In the genomic region with DNA sequence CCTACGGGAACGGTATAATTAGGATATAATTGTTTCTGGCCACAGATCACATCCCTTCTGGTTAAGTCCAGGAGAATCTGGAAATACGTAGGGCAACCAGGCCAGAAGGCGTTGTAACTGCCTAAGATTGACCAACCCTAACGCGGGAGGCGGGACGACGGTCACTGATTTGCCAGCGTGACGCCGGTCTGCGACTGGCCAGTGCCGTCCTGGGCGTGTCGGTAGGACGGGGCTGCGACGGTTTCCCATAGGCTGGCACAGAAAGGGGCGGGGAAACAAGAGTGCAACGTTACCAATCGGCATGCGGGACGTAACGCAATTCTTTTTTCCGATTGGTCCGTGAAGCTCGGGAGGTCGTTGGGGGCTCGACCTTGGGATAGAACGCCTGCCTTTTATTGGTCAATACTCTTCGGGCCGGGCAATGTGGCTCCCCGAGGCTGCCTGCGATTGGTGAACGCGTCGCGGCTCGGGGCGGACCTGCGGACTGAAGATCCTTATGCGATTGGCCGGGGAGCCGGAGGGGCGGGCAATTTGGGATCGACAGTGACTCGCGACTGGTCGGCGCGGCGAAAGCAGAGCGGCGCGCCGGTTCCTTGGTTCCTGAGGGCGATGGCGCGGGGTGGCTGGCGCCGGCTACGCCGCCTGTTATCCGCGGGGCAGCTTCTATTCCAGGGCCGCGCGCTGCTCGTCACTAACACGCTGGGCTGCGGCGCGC, we compare ENCODE assay signal across 8 cellular contexts. TPM values are rescaled to one million over a fixed set of nuclear protein-coding genes. Genes with fewer than 3 reads are reported as not detected.
DNase-seq lines count a peak whose midpoint lies in the region; FAIRE-seq and TF ChIP-seq lines count a peak whose summit lies in the region.

A gene (plus strand): TSS at position 546 of the 715 bp plus-strand sequence. CDS start 64 bp downstream, at position 610.

- no peak within 1 kb of the TSS for H3K14ac ChIP-seq in neuronal stem cell (ENCODE audit: low read length)

- peak within 1 kb of the TSS; percentile 86 for H2AFZ ChIP-seq in neuronal stem cell (ENCODE audit: low read length)

- peak within 1 kb of the TSS; percentile 95 for H3K27ac Mint-ChIP-seq in activated naive CD4-positive, alpha-beta T cell treated with anti-CD3 and anti-CD28 coated beads, Interleukin-2, amount 10 ng/mL, durations not matched to agents 7 days and 5 days

- H3K4me1 ChIP-seq in neuronal stem cell (ENCODE audit: control insufficient read depth in 2 of 2, insufficient read depth in 1 of 2, low read depth in 1 of 2, low read length in 2 of 2) = peaks cover 7 to 14% of the 10 kb centered on the region in 2 donors

- no peak within 1 kb of the TSS for H2BK12ac ChIP-seq in neuronal stem cell (ENCODE audit: low read length)

- peaks cover 8 to 20% of the 10 kb centered on the region in 2 donors for H3K36me3 ChIP-seq in neuronal stem cell (replicated peaks in 1 of 2; ENCODE audit: control insufficient read depth in 2 of 2, insufficient read depth in 2 of 2, low read length in 2 of 2)

- no peaks in the 10 kb centered on the region for H3K9me3 ChIP-seq in neuronal stem cell (replicated peaks in 1 of 2; ENCODE audit: control insufficient read depth in 2 of 2, insufficient read depth in 1 of 2, low read depth in 1 of 2, low read length in 2 of 2)

- H3K9me3 Mint-ChIP-seq in activated naive CD4-positive, alpha-beta T cell treated with anti-CD3 and anti-CD28 coated beads, Interleukin-2, amount 10 ng/mL, durations not matched to agents 7 days and 5 days = no peaks in the 10 kb centered on the region

- H2AK5ac ChIP-seq in neuronal stem cell (ENCODE audit: low read depth, low read length) = peak within 1 kb of the TSS; percentile 40

- H2BK15ac ChIP-seq in neuronal stem cell (ENCODE audit: low read length) = peak within 1 kb of the TSS; percentile 89

- CTCF ChIA-PET in activated naive CD4-positive, alpha-beta T cell treated with anti-CD3 and anti-CD28 coated beads, Interleukin-2, amount 10 ng/mL, durations not matched to agents 7 days and 5 days (lab: Charles Lee) = interaction anchor here (0.6 to 1.7 kb wide), 8 partner anchors 13 to 261 kb away, joined by 3 to 5 read pairs (median 3); a partner anchor contains a TSS

- H2BK5ac ChIP-seq in neuronal stem cell (ENCODE audit: low read length) = no peak within 1 kb of the TSS

- H3K4me1 Mint-ChIP-seq in activated naive CD4-positive, alpha-beta T cell treated with anti-CD3 and anti-CD28 coated beads, Interleukin-2, amount 10 ng/mL, durations not matched to agents 7 days and 5 days = peaks cover 28% of the 10 kb centered on the region

- peak within 1 kb of the TSS; percentile 61 for H2BK120ac ChIP-seq in neuronal stem cell (ENCODE audit: low read depth, low read length)

- no peaks in the 10 kb centered on the region for H3K27me3 Mint-ChIP-seq in activated naive CD4-positive, alpha-beta T cell treated with anti-CD3 and anti-CD28 coated beads, Interleukin-2, amount 10 ng/mL, durations not matched to agents 7 days and 5 days

- peak within 1 kb of the TSS; percentile 79 for H3K4me3 Mint-ChIP-seq in activated naive CD4-positive, alpha-beta T cell treated with anti-CD3 and anti-CD28 coated beads, Interleukin-2, amount 10 ng/mL, durations not matched to agents 7 days and 5 days

- H3K4ac ChIP-seq in neuronal stem cell (ENCODE audit: low read length) = no peak within 1 kb of the TSS

- H4K8ac ChIP-seq in neuronal stem cell (ENCODE audit: low read depth, low read length) = no peak within 1 kb of the TSS

- H3K18ac ChIP-seq in neuronal stem cell (ENCODE audit: low read length) = peak within 1 kb of the TSS; percentile 90

- peak; percentile 99 for FAIRE-seq in frontal cortex (lab: Jason Lieb, UNC)

- H3K4me2 ChIP-seq in neuronal stem cell (ENCODE audit: insufficient read depth, low read length, poor library complexity, severe bottlenecking) = peak within 1 kb of the TSS; percentile 66

- no peaks in the 10 kb centered on the region for H3K27me3 ChIP-seq in neuronal stem cell (ENCODE audit: control insufficient read depth in 3 of 3, insufficient read depth in 3 of 3, low read depth in 1 of 3, low read length in 3 of 3)

- peak within 1 kb of the TSS; percentile 54 for H3K27ac ChIP-seq in neuronal stem cell (replicated peaks; ENCODE audit: low read length)

- WGBS in neuronal stem cell (ENCODE audit: extremely low coverage in 2 of 2, insufficient read length in 2 of 2, insufficient replicate concordance in 1 of 2), 2 donors = no CpG with 5 or more reads among the region's 74 CpGs

- H4K91ac ChIP-seq in neuronal stem cell (ENCODE audit: low read depth, low read length, poor library complexity) = no peak within 1 kb of the TSS

- H3K23ac ChIP-seq in neuronal stem cell (ENCODE audit: low read depth, low read length, poor library complexity) = peak within 1 kb of the TSS; percentile 27

- H3K4me3 ChIP-seq in HFF-Myc (replicated peaks; ENCODE audit: low read depth, low read length) (peak within 1 kb of the TSS; percentile 84), neuronal stem cell (ENCODE audit: low read length in 2 of 2) (peak within 1 kb of the TSS; percentile 75 to 94)

- peak; percentile 99 for DNase-seq in GF-D8 (lab: John Stamatoyannopoulos, UW)
- peak; percentile 100 for DNase-seq in HFF-Myc (ENCODE audit: extremely low read depth, low read depth)
- DNase-seq in NAMALWA (ENCODE audit: low spot score) = peak; percentile 100
- DNase-seq in SK-N-DZ (ENCODE audit: low spot score) = peak; percentile 99
- DNase-seq in activated naive CD4-positive, alpha-beta T cell treated with anti-CD3 and anti-CD28 coated beads, Interleukin-2, amount 10 ng/mL, durations not matched to agents 7 days and 5 days = peak; percentile 99
- DNase-seq in frontal cortex (ENCODE audit: low spot score in 2 of 2) = peak; percentile 92 to 93
- peak; percentile 99 for DNase-seq in neuronal stem cell (ENCODE audit: low spot score)

- H3K9ac ChIP-seq in neuronal stem cell (ENCODE audit: low read depth, low read length, poor library complexity) = peak within 1 kb of the TSS; percentile 98

- no peaks in the 10 kb centered on the region for H3K79me1 ChIP-seq in neuronal stem cell (ENCODE audit: low read depth, low read length)

- peaks cover under 1% of the 10 kb centered on the region for H3K36me3 Mint-ChIP-seq in activated naive CD4-positive, alpha-beta T cell treated with anti-CD3 and anti-CD28 coated beads, Interleukin-2, amount 10 ng/mL, durations not matched to agents 7 days and 5 days

- no peak for TF ChIP-seq CTCF in HFF-Myc (IDR thresholded peaks at IDR 0.05; ENCODE audit: low read depth, low read length, missing control alignments)
- TF ChIP-seq CTCF in subcutaneous adipose tissue (IDR thresholded peaks at IDR 0.05; ENCODE audit: low read depth) = no peak

RNA-seq across cellular contexts. Expression of the gene that starts here (rescaled TPM):
- 17.6 and 47.1 TPM in 2 replicates for polyA plus RNA-seq in SK-N-DZ (2014; cell fraction: cytosol; rRNA removed)
- 18.9 and 19.8 TPM in 2 replicates for polyA plus RNA-seq in SK-N-DZ (2014; cell fraction: nucleus; rRNA removed)
- total RNA-seq in frontal cortex (4.5 TPM), subcutaneous adipose tissue (10 to 100 TPM; 11.3 to 15.8 (median 13.8) TPM)
- 21.4 TPM for polyA plus RNA-seq in neuronal stem cell (2013, experiment 1 of 2)
- 20.5 TPM for polyA plus RNA-seq in neuronal stem cell (2013, experiment 2 of 2)

Comparison
In these comparisons a context has a peak if more than half of its experiments do, and no peak if none do; other contexts are left out.
1. Peak in every context shown above with its lines: DNase-seq, H3K4me3 ChIP-seq and H3K27ac ChIP-seq.